ENCODE assay signal across 18 cellular contexts in the genomic region with DNA sequence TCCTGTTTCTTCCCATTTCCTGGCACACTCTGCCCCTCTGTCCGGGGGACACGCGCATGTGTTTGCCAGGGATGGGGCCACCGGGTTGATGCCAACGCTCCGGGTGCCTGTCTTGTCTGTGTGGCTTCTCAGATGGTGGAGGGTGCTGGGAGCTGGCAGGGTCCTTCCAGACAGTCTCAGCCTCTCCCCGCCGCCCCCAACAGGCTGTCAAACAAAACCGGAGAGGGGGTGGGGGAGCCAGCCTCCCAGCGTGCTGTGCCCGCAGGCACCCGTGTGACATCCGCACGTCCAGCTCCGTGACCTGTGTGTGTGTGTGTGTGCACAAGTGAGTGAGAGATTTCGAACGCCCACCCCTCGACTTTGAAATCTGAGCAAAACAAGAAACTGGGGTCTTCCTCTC. TPM values are rescaled to one million over a fixed set of nuclear protein-coding genes. Genes with fewer than 3 reads are reported as not detected.
A peak's percentile ranks its signal among the peaks of the same experiment; 100 is the strongest.
DNase-seq lines count a peak whose midpoint lies in the region; ATAC-seq and TF ChIP-seq lines count a peak whose summit lies in the region.
"Had no signal": no experiment of that assay in that cellular context is flagged by ENCODE, and none has a peak within 500 bp of the region (broad histone marks: within the 10 kb centered on the region; RNA-seq: fewer than 3 reads in every experiment).

No MANE protein-coding gene starts in this region.

- no peaks in the 10 kb centered on the region for H3F3A ChIP-seq in PC-3 (ENCODE audit: low read length, unreplicated experiment)

- H3K36me3 ChIP-seq in Caco-2 (ENCODE audit: control insufficient read depth, insufficient read depth, low read length) (peaks cover 2% of the 10 kb centered on the region), PC-3 (ENCODE audit: low read depth, low read length) (no peaks in the 10 kb centered on the region), osteoblast (ENCODE audit: insufficient read depth, low read length) (peaks cover 27% of the 10 kb centered on the region)

- H3K4me3 Mint-ChIP-seq in Caco-2 (ENCODE audit: unreplicated experiment) (no peak overlapping the region), endothelial cell (ENCODE audit: unreplicated experiment) (peak overlapping the region; percentile 54)

- H3K27ac ChIP-seq in PC-3 (ENCODE audit: low read length), result no peak overlapping the region
- H3K27ac ChIP-seq in osteoblast (ENCODE audit: low read depth, low read length), result no peak overlapping the region
- H3K27ac ChIP-seq: A549, GM23248, KMS-11 had no signal

- H3K27me3 ChIP-seq in Caco-2 (replicated peaks; ENCODE audit: control insufficient read depth, insufficient read depth, low read length) (no peaks in the 10 kb centered on the region), PC-3 (ENCODE audit: low read length) (no peaks in the 10 kb centered on the region), osteoblast (ENCODE audit: insufficient read depth, low read length) (no peaks in the 10 kb centered on the region)

- H2AFZ ChIP-seq in PC-3 (ENCODE audit: low read length) (no peak overlapping the region), osteoblast (ENCODE audit: low read length) (no peak overlapping the region)
- H2AFZ ChIP-seq: GM23248 had no signal

- TF ChIP-seq CTCF in Caco-2 (IDR thresholded peaks at IDR 0.05; ENCODE audit: insufficient read depth in 1 of 2, low read depth in 1 of 2, low read length in 1 of 2, severe bottlenecking in 1 of 2, unreplicated experiment in 1 of 2) (no peak), PC-3 (conservative IDR thresholded peaks at IDR 0.05; ENCODE audit: low read depth, low read length) (no peak), endothelial cell (IDR thresholded peaks at IDR 0.05; ENCODE audit: unreplicated experiment) (no peak), osteoblast (IDR thresholded peaks at IDR 0.05; ENCODE audit: extremely low read depth, low read depth, low read length) (no peak)

- H3K9me2 ChIP-seq in PC-3 (replicated peaks; ENCODE audit: low read length), result no peaks in the 10 kb centered on the region

- no peak for ATAC-seq in PC-3
- no peak for ATAC-seq in GM19395 (IDR thresholded peaks at IDR 0.05; ENCODE audit: unreplicated experiment)
- ATAC-seq: A549, SK-N-SH treated with all-trans-retinoic acid at 6 μM for 48 hours had no signal

- CTCF ChIA-PET in Caco-2 (lab: Charles Lee) (no interaction called here), PC-3 (lab: Charles Lee) (no interaction called here)

- intact Hi-C loops in Caco-2 (cut with micrococcal nuclease; ENCODE audit: unreplicated experiment), result no loop called here
- intact Hi-C loops in PC-3 (cut with micrococcal nuclease), result no loop called here

- H3K4me2 ChIP-seq in PC-3 (ENCODE audit: low read length), result no peak overlapping the region
- no peak overlapping the region for H3K4me2 ChIP-seq in osteoblast (ENCODE audit: insufficient read depth, low read length)
- H3K4me2 ChIP-seq: A549, KMS-11 had no signal

- H3K27me3 Mint-ChIP-seq in Caco-2 (ENCODE audit: insufficient read depth, unreplicated experiment) (no peaks in the 10 kb centered on the region), endothelial cell (ENCODE audit: unreplicated experiment) (peaks cover 5% of the 10 kb centered on the region)

- H3K27ac Mint-ChIP-seq in Caco-2 (ENCODE audit: unreplicated experiment) (no peak overlapping the region), endothelial cell (ENCODE audit: unreplicated experiment) (peak overlapping the region; percentile 44)

- BruUV-seq in Caco-2 (replicated peaks; lab: Mats Ljungman, UMichigan) (TSS peak; percentile 91), PC-3 (replicated peaks; lab: Mats Ljungman, UMichigan) (TSS peak; percentile 44)

- peaks cover 4% of the 10 kb centered on the region for H3K4me1 ChIP-seq in Caco-2
- H3K4me1 ChIP-seq in PC-3 (ENCODE audit: insufficient read depth, low read length), result 0 out of 2 replicates have a peak, but pooled peaks cover 3% of the 10 kb centered on the region
- no peaks in the 10 kb centered on the region for H3K4me1 ChIP-seq in osteoblast (ENCODE audit: insufficient read depth, low read length)

- H3K79me2 ChIP-seq in PC-3 (ENCODE audit: low read length), result no peaks in the 10 kb centered on the region
- no peaks in the 10 kb centered on the region for H3K79me2 ChIP-seq in osteoblast (ENCODE audit: insufficient read depth, low read length)

- H3K9me3 Mint-ChIP-seq in Caco-2 (ENCODE audit: unreplicated experiment) (no peaks in the 10 kb centered on the region), endothelial cell (ENCODE audit: unreplicated experiment) (no peaks in the 10 kb centered on the region)

- POLR2A ChIA-PET in Caco-2 (lab: Charles Lee), result no interaction called here
- POLR2A ChIA-PET in PC-3 (lab: Charles Lee; ENCODE audit: unreplicated experiment), result no interaction called here

- no peak overlapping the region for H3K4me3 ChIP-seq in Caco-2 (ENCODE audit: low read depth, low read length)
- H3K4me3 ChIP-seq in PC-3 (ENCODE audit: low read length), result no peak overlapping the region
- H3K4me3 ChIP-seq in osteoblast (ENCODE audit: insufficient read depth, low read length), result no peak overlapping the region
- H3K4me3 ChIP-seq: A549, GM23248 had no signal

- H3K36me3 Mint-ChIP-seq in Caco-2 (ENCODE audit: insufficient read depth, unreplicated experiment) (peaks cover 64% of the 10 kb centered on the region), endothelial cell (ENCODE audit: low read depth, unreplicated experiment) (peaks cover 19% of the 10 kb centered on the region)

- H4K20me1 ChIP-seq in PC-3 (ENCODE audit: low read length) (no peaks in the 10 kb centered on the region), osteoblast (ENCODE audit: insufficient read depth, low read length) (peaks cover 8% of the 10 kb centered on the region)

- H3K4me1 Mint-ChIP-seq in Caco-2 (ENCODE audit: low read depth, unreplicated experiment), result peaks cover 10% of the 10 kb centered on the region
- H3K4me1 Mint-ChIP-seq in endothelial cell (ENCODE audit: unreplicated experiment), result peaks cover 2% of the 10 kb centered on the region

- no peak for DNase-seq in Caco-2
- DNase-seq in PC-3, result no peak
- DNase-seq in endothelial cell (ENCODE audit: low spot score), result no peak
- peak; percentile 76 for DNase-seq in osteoblast (ENCODE audit: insufficient read length, low spot score, missing footprints)
- DNase-seq in SHP77 treated with DMSO at 0.1 percent for 48 hours (lab: John Stamatoyannopoulos, UW), result no peak
- DNase-seq in DMS114 treated with DMSO at 0.1 percent for 48 hours (lab: John Stamatoyannopoulos, UW; ENCODE audit: unreplicated experiment), result no peak
- DNase-seq: COR-L47, DND-41, GM23248, NCI-H1092, NCI-H146, NCI-H2081, NCI-H524, SHP77 had no signal

- H3K9ac ChIP-seq in PC-3 (ENCODE audit: low read length), result no peak overlapping the region
- H3K9ac ChIP-seq: GM23248, KMS-11 had no signal

- H3K9me3 ChIP-seq in Caco-2 (no peaks in the 10 kb centered on the region), PC-3 (ENCODE audit: low read length) (no peaks in the 10 kb centered on the region), osteoblast (ENCODE audit: low read depth, low read length) (no peaks in the 10 kb centered on the region)
- H3K9me3 ChIP-seq: A549 had no signal

RNA-seq across cellular contexts. Expression of a gene that starts 10.6 kb away (rescaled TPM):
- 13.3 and 14.6 TPM in 2 replicates for total RNA-seq in Caco-2 (2022)
- total RNA-seq in PC-3 (2014; rRNA removed), result 0.11 and 1.4 TPM in 2 replicates
- total RNA-seq in endothelial cell (ENCODE audit: unreplicated experiment), result 81.5 TPM
- total RNA-seq in osteoblast, result 136 and 144 TPM in 2 replicates

RNA-seq across cellular contexts. Expression of a gene that starts 42.7 kb away (rescaled TPM):
- total RNA-seq in Caco-2 (2022) (347 and 360 TPM in 2 replicates), PC-3 (2014; rRNA removed) (61.5 and 83.9 TPM in 2 replicates), endothelial cell (ENCODE audit: unreplicated experiment) (324 TPM), osteoblast (55.7 and 56.6 TPM in 2 replicates)
